ENCODE assay signal across 18 cellular contexts in the genomic region with DNA sequence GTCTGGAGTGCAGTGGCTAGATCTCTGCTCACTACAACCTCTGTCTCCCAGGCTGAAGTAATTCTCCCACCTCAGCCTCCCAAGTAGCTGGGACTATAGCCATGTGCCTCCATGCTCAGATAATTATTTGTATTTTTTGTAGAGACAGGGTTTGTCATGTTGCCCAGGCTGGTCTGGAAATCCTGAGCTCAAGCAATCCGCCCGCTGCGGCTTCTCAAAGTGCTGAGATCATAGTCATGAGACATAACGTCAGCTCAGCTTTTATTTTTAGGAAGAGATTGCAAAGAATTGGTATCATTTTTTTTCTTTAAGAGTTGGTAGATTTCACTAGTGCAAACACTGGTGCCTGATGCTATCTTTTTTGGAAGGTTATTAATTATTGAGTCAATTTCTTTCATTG.
DNase-seq lines count a peak whose midpoint lies in the region; ATAC-seq and TF ChIP-seq lines count a peak whose summit lies in the region.
"Had no signal": no experiment of that assay in that cellular context is flagged by ENCODE, and none has a peak within 500 bp of the region (broad histone marks: within the 10 kb centered on the region; RNA-seq: fewer than 3 reads in every experiment).

No MANE protein-coding gene starts in this region.

- no peak overlapping the region for H2AFZ ChIP-seq in smooth muscle cell (ENCODE audit: low read depth)

- H3K4me3 ChIP-seq in heart right ventricle (no peak overlapping the region), smooth muscle cell (no peak overlapping the region)
- H3K4me3 ChIP-seq: BLaER1 had no signal

- peak; percentile 10 to 13 for DNase-seq in heart right ventricle
- no peak for DNase-seq in left cardiac atrium
- DNase-seq in fibroblast of peridontal ligament (ENCODE audit: extremely low read depth): peak; percentile 13
- peak; percentile 33 for DNase-seq in mucosa of gallbladder (ENCODE audit: low spot score)
- DNase-seq in smooth muscle cell (lab: John Stamatoyannopoulos, UW; ENCODE audit: unreplicated experiment): no peak
- DNase-seq in HK-2 (ENCODE audit: unreplicated experiment): no peak
- no peak for DNase-seq in stimulated activated naive CD4-positive, alpha-beta T cell (lab: John Stamatoyannopoulos, UW)
- no peak for DNase-seq in foreskin melanocyte
- DNase-seq: 8988T; CD4-positive, alpha-beta memory T cell; DMS153; DMS79 treated with DMSO at 0.1 percent for 48 hours; GF-D8; GOT3; H7; HFFc6 had no signal

- ATAC-seq in heart right ventricle (peak in 2 of 8 donors; percentile 25 to 64), left cardiac atrium (no peak)
- ATAC-seq: HCT116 had no signal

- no peaks in the 10 kb centered on the region for H3K79me2 ChIP-seq in smooth muscle cell (ENCODE audit: low read depth)

- TF ChIP-seq CTCF in heart right ventricle (IDR thresholded peaks at IDR 0.05): no peak
- TF ChIP-seq CTCF in smooth muscle cell (IDR thresholded peaks at IDR 0.05; ENCODE audit: borderline replicate concordance, insufficient read depth, poor library complexity, severe bottlenecking): no peak

- no peak overlapping the region for H3K9ac ChIP-seq in smooth muscle cell (ENCODE audit: low read depth)
- H3K9ac ChIP-seq: BLaER1 had no signal

- H3K27me3 ChIP-seq in heart right ventricle: no peaks in the 10 kb centered on the region
- no peaks in the 10 kb centered on the region for H3K27me3 ChIP-seq in smooth muscle cell (ENCODE audit: low read depth)
- H3K27me3 ChIP-seq: BLaER1 had no signal

- intact Hi-C loops in heart right ventricle (cut with DNase I) (no loop called here), left cardiac atrium (cut with DNase I) (no loop called here)

- H3K4me2 ChIP-seq in smooth muscle cell: no peak overlapping the region
- H3K4me2 ChIP-seq: BLaER1 had no signal

- no peaks in the 10 kb centered on the region for H4K20me1 ChIP-seq in smooth muscle cell (ENCODE audit: low read depth)
- H4K20me1 ChIP-seq: BLaER1 had no signal

- WGBS in heart right ventricle, 2 donors: 78 to 79% methylated on average over 4 of the region's 4 CpGs
- WGBS in smooth muscle cell (ENCODE audit: low lambda C conversion rate): 79% methylated on average over 4 of the region's 4 CpGs

- H3K27ac ChIP-seq in heart right ventricle (no peak overlapping the region), smooth muscle cell (ENCODE audit: low read depth) (peak overlapping the region; percentile 31)
- H3K27ac ChIP-seq: BLaER1 had no signal

- no peaks in the 10 kb centered on the region for H3K4me1 ChIP-seq in heart right ventricle
- no peaks in the 10 kb centered on the region for H3K4me1 ChIP-seq in smooth muscle cell (ENCODE audit: low read depth)
- H3K4me1 ChIP-seq: BLaER1 had no signal

- H3F3A ChIP-seq in smooth muscle cell (ENCODE audit: low read depth): no peaks in the 10 kb centered on the region

- H3K36me3 ChIP-seq in heart right ventricle: no peaks in the 10 kb centered on the region
- no peaks in the 10 kb centered on the region for H3K36me3 ChIP-seq in smooth muscle cell (ENCODE audit: low read depth)
- H3K36me3 ChIP-seq: BLaER1 had no signal

- H3K9me3 ChIP-seq in heart right ventricle (peaks cover 0 to 35% (median 2%) of the 10 kb centered on the region in 11 donors), smooth muscle cell (replicated peaks; ENCODE audit: low read depth) (no peaks in the 10 kb centered on the region)

Comparison
In these comparisons a context has a peak if more than half of its experiments do, and no peak if none do; other contexts are left out.
1. DNase-seq: peak in heart right ventricle (2 of 2), fibroblast of peridontal ligament (single experiment) and mucosa of gallbladder (single experiment); none in left cardiac atrium (single experiment), smooth muscle cell (single experiment), HK-2 (single experiment), stimulated activated naive CD4-positive, alpha-beta T cell (0 of 6) and foreskin melanocyte (single experiment).